In genomic region chr2:439077-439476, GRCh38 we compare ENCODE assay signal across 21 cellular contexts.
DNase-seq lines count a peak whose midpoint lies in the region; ATAC-seq and TF ChIP-seq lines count a peak whose summit lies in the region.
"Had no signal": no experiment of that assay in that cellular context is flagged by ENCODE, and none has a peak within 500 bp of the region (broad histone marks: within the 10 kb centered on the region; RNA-seq: fewer than 3 reads in every experiment).

No MANE protein-coding gene starts in this region.

- H3K4me1 Mint-ChIP-seq in type B pancreatic cell (ENCODE audit: unreplicated experiment) (peaks cover 8% of the 10 kb centered on the region), CD14-positive monocyte (no peaks in the 10 kb centered on the region)

- no peaks in the 10 kb centered on the region for H3K36me3 ChIP-seq in OCI-LY1 (ENCODE audit: insufficient read depth, low read length)
- H3K36me3 ChIP-seq: gastroesophageal sphincter, thoracic aorta had no signal

- H3K36me3 Mint-ChIP-seq in type B pancreatic cell (no peaks in the 10 kb centered on the region), CD14-positive monocyte (no peaks in the 10 kb centered on the region)
- H3K36me3 Mint-ChIP-seq: activated naive CD8-positive, alpha-beta T cell treated with anti-CD3 and anti-CD28 coated beads for 36 hours; brain had no signal

- DNase-seq in DMS 273 (lab: John Stamatoyannopoulos, UW; ENCODE audit: unreplicated experiment), result peak; percentile 30
- no peak for DNase-seq in DMS 273 treated with DMSO at 0.1 percent for 48 hours (lab: John Stamatoyannopoulos, UW)
- DNase-seq in islet precursor cell, result peak; percentile 35
- no peak for DNase-seq in type B pancreatic cell (ENCODE audit: extremely low spot score, unreplicated experiment)
- no peak for DNase-seq in activated CD4-positive, alpha-beta T cell treated with anti-CD3 and anti-CD28 coated beads, Interleukin-2, amount 50 U/mL, for 1 hour
- DNase-seq in CD14-positive monocyte (ENCODE audit: low spot score), result no peak
- DNase-seq: activated CD4-positive, alpha-beta T cell treated with anti-CD3 and anti-CD28 coated beads, Interleukin-2, amount 50 U/mL, for 48 hours; activated naive CD8-positive, alpha-beta T cell treated with anti-CD3 and anti-CD28 coated beads for 36 hours; activated T-cell treated with anti-CD3 and anti-CD28 coated beads, Interleukin-2, amount 50 U/mL, for 48 hours; EL; left ventricle myocardium superior; NCI-H146; NCI-H510A; stimulated activated CD4-positive, alpha-beta T cell treated with anti-CD3 and anti-CD28 coated beads, Interleukin-4, amount 100 ng/mL, for 24 hours had no signal

- no peaks in the 10 kb centered on the region for H3K9me3 ChIP-seq in OCI-LY1 (ENCODE audit: low read length)
- H3K9me3 ChIP-seq: gastroesophageal sphincter, thoracic aorta had no signal

- no peak overlapping the region for H3K4me3 Mint-ChIP-seq in type B pancreatic cell
- no peak overlapping the region for H3K4me3 Mint-ChIP-seq in CD14-positive monocyte
- H3K4me3 Mint-ChIP-seq: activated naive CD8-positive, alpha-beta T cell treated with anti-CD3 and anti-CD28 coated beads for 36 hours; brain; dendritic cell treated with granulocyte-macrophage colony-stimulating factor and Interleukin-4, amounts not matched to agents 40 ng/mL and 50 ng/mL, for 4 days had no signal

- H3K27me3 ChIP-seq in OCI-LY1 (ENCODE audit: insufficient read depth, low read length), result no peaks in the 10 kb centered on the region

- H3K27ac Mint-ChIP-seq in type B pancreatic cell (peak overlapping the region; percentile 99), CD14-positive monocyte (no peak overlapping the region)
- H3K27ac Mint-ChIP-seq: activated naive CD8-positive, alpha-beta T cell treated with anti-CD3 and anti-CD28 coated beads for 36 hours; dendritic cell treated with granulocyte-macrophage colony-stimulating factor and Interleukin-4, amounts not matched to agents 40 ng/mL and 50 ng/mL, for 4 days had no signal

- H3K9me3 Mint-ChIP-seq in type B pancreatic cell (no peaks in the 10 kb centered on the region), CD14-positive monocyte (peaks cover 0 to 3% (median 0%) of the 10 kb centered on the region in 7 donors)
- H3K9me3 Mint-ChIP-seq: activated naive CD8-positive, alpha-beta T cell treated with anti-CD3 and anti-CD28 coated beads for 36 hours; dendritic cell treated with granulocyte-macrophage colony-stimulating factor and Interleukin-4, amounts not matched to agents 40 ng/mL and 50 ng/mL, for 4 days had no signal

- peak overlapping the region; percentile 60; the same call in 1 of the 2 replicates for H3K4me2 ChIP-seq in OCI-LY1 (ENCODE audit: low read length)

- no peaks in the 10 kb centered on the region for H4K20me1 ChIP-seq in OCI-LY1 (ENCODE audit: insufficient read depth, low read length)

- intact Hi-C loops in CD14-positive monocyte (cut with micrococcal nuclease), result no loop called here

- H3K9ac ChIP-seq in OCI-LY1 (ENCODE audit: low read length), result peak overlapping the region; percentile 46; the same call in 1 of the 2 replicates

- H3K79me2 ChIP-seq in OCI-LY1 (ENCODE audit: insufficient read depth, low read length), result no peaks in the 10 kb centered on the region

- H3K9me2 ChIP-seq in OCI-LY1 (ENCODE audit: low read depth, low read length), result no peaks in the 10 kb centered on the region

- H2AFZ ChIP-seq in OCI-LY1 (ENCODE audit: low read length), result no peak overlapping the region

- H3K4me1 ChIP-seq in OCI-LY1 (ENCODE audit: insufficient read depth, low read length, severe bottlenecking), result peaks cover 68% of the 10 kb centered on the region
- H3K4me1 ChIP-seq: gastroesophageal sphincter had no signal

- ATAC-seq in GM21390 (IDR thresholded peaks at IDR 0.05; ENCODE audit: unreplicated experiment), result no peak
- ATAC-seq: left ventricle myocardium superior had no signal

- H3F3A ChIP-seq in OCI-LY1 (ENCODE audit: insufficient read depth, low read length), result 0 out of 2 replicates have a peak, but pooled peaks cover 3% of the 10 kb centered on the region

- no peak for TF ChIP-seq CTCF in OCI-LY1 (IDR thresholded peaks at IDR 0.05; ENCODE audit: low read length)
- TF ChIP-seq CTCF in type B pancreatic cell (conservative IDR thresholded peaks at IDR 0.05), result no peak
- no peak for TF ChIP-seq CTCF in CD14-positive monocyte (IDR thresholded peaks at IDR 0.05)

- H3K4me3 ChIP-seq in OCI-LY1 (ENCODE audit: low read depth, low read length, poor library complexity, severe bottlenecking), result no peak overlapping the region
- H3K4me3 ChIP-seq: gastroesophageal sphincter, thoracic aorta had no signal

- H3K27me3 Mint-ChIP-seq in type B pancreatic cell, result no peaks in the 10 kb centered on the region
- peaks cover 3 to 5% (median 4%) of the 10 kb centered on the region in 3 donors for H3K27me3 Mint-ChIP-seq in CD14-positive monocyte (ENCODE audit: low read depth in 3 of 3)
- H3K27me3 Mint-ChIP-seq: activated naive CD8-positive, alpha-beta T cell treated with anti-CD3 and anti-CD28 coated beads for 36 hours; dendritic cell treated with granulocyte-macrophage colony-stimulating factor and Interleukin-4, amounts not matched to agents 40 ng/mL and 50 ng/mL, for 4 days had no signal

- H3K27ac ChIP-seq in OCI-LY1 (ENCODE audit: low read depth, low read length, poor library complexity, severe bottlenecking), result peak overlapping the region; percentile 96
- H3K27ac ChIP-seq: 22Rv1, gastroesophageal sphincter, thoracic aorta had no signal

Comparison
In these comparisons a context has a peak if more than half of its experiments do, and no peak if none do; other contexts are left out.
1. DNase-seq: peak in DMS 273 (single experiment) and islet precursor cell (single experiment); none in DMS 273 treated with DMSO at 0.1 percent for 48 hours (single experiment), type B pancreatic cell (single experiment), activated CD4-positive, alpha-beta T cell treated with anti-CD3 and anti-CD28 coated beads, Interleukin-2, amount 50 U/mL, for 1 hour (single experiment) and CD14-positive monocyte (single experiment).